19 cellular contexts compared by ENCODE assay signal in the genomic region with DNA sequence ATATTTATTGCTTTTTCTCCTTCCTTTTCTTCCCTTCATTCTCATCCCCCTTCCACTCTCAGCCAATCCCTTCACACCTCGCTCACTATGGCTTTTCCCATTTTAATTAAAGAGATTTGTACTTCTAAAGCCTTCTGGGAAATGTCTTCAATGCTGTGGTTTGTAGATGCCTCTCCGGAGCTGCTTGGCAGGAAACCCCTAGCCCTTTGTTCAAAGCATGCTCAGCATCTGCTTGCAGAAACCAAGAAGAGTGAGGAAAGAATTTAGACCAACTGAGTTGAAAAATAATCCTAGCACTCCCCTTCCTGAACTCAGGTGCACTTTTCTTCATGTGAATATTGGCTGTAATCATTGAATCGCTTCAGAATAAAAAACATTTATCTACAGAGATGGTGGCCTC.
"Had no signal": no experiment of that assay in that cellular context is flagged by ENCODE, and none has a peak within 500 bp of the region (broad histone marks: within the 10 kb centered on the region; RNA-seq: fewer than 3 reads in every experiment).

No MANE protein-coding gene starts in this region.

- H3K9me3 ChIP-seq: colonic mucosa, lower lobe of right lung, right atrium auricular region, transverse colon, uterus had no signal

- H3K27ac ChIP-seq: brain microvascular endothelial cell, colonic mucosa, lower lobe of right lung, right atrium auricular region, transverse colon, uterus, WERI-Rb-1 had no signal

- H3K27me3 ChIP-seq: brain microvascular endothelial cell, colonic mucosa, right atrium auricular region, transverse colon, uterus had no signal

- H3K4me1 ChIP-seq: colonic mucosa, lower lobe of right lung, transverse colon, uterus had no signal

- H3K36me3 ChIP-seq: brain microvascular endothelial cell, colonic mucosa, lower lobe of right lung, right atrium auricular region, transverse colon, uterus, WERI-Rb-1 had no signal

- DNase-seq: activated CD4-positive, alpha-beta T cell treated with anti-CD3 and anti-CD28 coated beads for 1 hour; activated CD8-positive, alpha-beta memory T cell treated with anti-CD3 and anti-CD28 coated beads for 24 hours; activated CD8-positive, alpha-beta memory T cell treated with anti-CD3 and anti-CD28 coated beads, Interleukin-2, amount 50 U/mL, for 48 hours; activated effector memory CD4-positive, alpha-beta T cell treated with Interleukin-2 at 50 U/mL for 16 hours; activated T-cell treated with anti-CD3 and anti-CD28 coated beads, Interleukin-2, amount 50 U/mL, for 48 hours; brain microvascular endothelial cell; colonic mucosa; hypothalamus; islet precursor cell; left colon; lower lobe of right lung; occipital lobe; stimulated activated CD4-positive, alpha-beta T cell treated with anti-CD3 and anti-CD28 coated beads, Interleukin-2, amount 100 ng/mL, for 24 hours; stimulated activated naive CD8-positive, alpha-beta T cell treated with anti-CD3 and anti-CD28 coated beads, Interleukin-15, Interleukin-2, amounts not matched to agents 100 U/mL and 50 U/mL, for 24 hours; transverse colon; uterus; WERI-Rb-1 had no signal

- H3K4me3 ChIP-seq: colonic mucosa, lower lobe of right lung, right atrium auricular region, transverse colon, uterus had no signal

- ATAC-seq: left colon; lower lobe of right lung; natural killer cell treated with Interleukin-12 subunit alpha and Interleukin-12 subunit beta and Interleukin-15 and Interleukin-18, amount 100 ng/mL, for 72 hours; stimulated activated naive CD8-positive, alpha-beta T cell treated with anti-CD3 and anti-CD28 coated beads, Interleukin-15, Interleukin-2, amounts not matched to agents 100 U/mL and 50 U/mL, for 24 hours had no signal
